ENCODE assay signal across 16 cellular contexts in genomic region chr17:52606590-52606989, GRCh38.
DNase-seq lines count a peak whose midpoint lies in the region; ATAC-seq, FAIRE-seq and TF ChIP-seq lines count a peak whose summit lies in the region.
"Had no signal": no experiment of that assay in that cellular context is flagged by ENCODE, and none has a peak within 500 bp of the region (broad histone marks: within the 10 kb centered on the region; RNA-seq: fewer than 3 reads in every experiment).

No MANE protein-coding gene starts in this region.

- no peaks in the 10 kb centered on the region for H3K36me3 ChIP-seq in endothelial cell of umbilical vein (ENCODE audit: control insufficient read depth in 2 of 2, extremely low read depth in 1 of 2, insufficient read depth in 2 of 2, low read length in 2 of 2)
- H3K36me3 ChIP-seq: BLaER1, HAP-1 had no signal

- intact Hi-C loops in endothelial cell of umbilical vein (cut with micrococcal nuclease), result loop anchor here (5.0 to 10.0 kb wide), 2 partner anchors 186 to 438 kb away; no protein-coding TSS in a partner anchor

- no peaks in the 10 kb centered on the region for H3K79me2 ChIP-seq in endothelial cell of umbilical vein (ENCODE audit: control insufficient read depth, insufficient read depth, low read length)

- DNase-seq in COLO829 (ENCODE audit: low spot score) (peak; percentile 35), HT1080 (ENCODE audit: low read depth) (peak; percentile 45), endothelial cell of umbilical vein (ENCODE audit: low read depth, low spot score) (no peak), cerebellar nuclear complex (lab: John Stamatoyannopoulos, UW) (no peak), glomerular visceral epithelial cell (ENCODE audit: extremely low spot score) (no peak)
- DNase-seq: Calu3; CD4-positive, alpha-beta memory T cell; DMS79 treated with DMSO at 0.1 percent for 48 hours; GF-D8; IMR-90 had no signal

- no peak for TF ChIP-seq CTCF in endothelial cell of umbilical vein (IDR thresholded peaks at IDR 0.05; ENCODE audit: extremely low read depth in 1 of 2, insufficient read depth in 1 of 2, low read depth in 1 of 2, low read length in 2 of 2)

- CTCF ChIA-PET in endothelial cell of umbilical vein (lab: Charles Lee), result no interaction called here

- TF ChIP-seq POLR2A in endothelial cell of umbilical vein (IDR thresholded peaks at IDR 0.05; ENCODE audit: low read depth, low read length), result no peak

- no peak overlapping the region for H3K27ac ChIP-seq in endothelial cell of umbilical vein (ENCODE audit: insufficient read depth, low read depth, low read length)
- H3K27ac ChIP-seq: BLaER1 had no signal

- BruUV-seq in endothelial cell of umbilical vein (replicated peaks; lab: Mats Ljungman, UMichigan), result no TSS peak

- peaks cover 11% of the 10 kb centered on the region for H3K4me1 ChIP-seq in endothelial cell of umbilical vein (ENCODE audit: control insufficient read depth, extremely low read depth, insufficient read depth, low read length)
- H3K4me1 ChIP-seq: BLaER1, HAP-1 had no signal

- dilution Hi-C loops in endothelial cell of umbilical vein (cut with MboI; ENCODE audit: extremely low pct_ligation_motif_present, low sequenced_read_pairs), result no loop called here

- no peak overlapping the region for H3K9ac ChIP-seq in endothelial cell of umbilical vein (replicated peaks; ENCODE audit: extremely low read depth, insufficient read depth, low read length)
- H3K9ac ChIP-seq: BLaER1 had no signal

- no peak for FAIRE-seq in endothelial cell of umbilical vein (lab: Jason Lieb, UNC)
- FAIRE-seq: A204.1, H1, K562 had no signal

- POLR2A ChIA-PET in endothelial cell of umbilical vein (lab: Charles Lee), result no interaction called here

- H3K4me3 ChIP-seq in endothelial cell of umbilical vein (replicated peaks in 1 of 3; ENCODE audit: insufficient read depth in 1 of 3, low read depth in 1 of 3, low read length in 3 of 3), result no peak overlapping the region
- H3K4me3 ChIP-seq: BLaER1, HAP-1, K562 had no signal

- no peaks in the 10 kb centered on the region for H3K9me1 ChIP-seq in endothelial cell of umbilical vein (replicated peaks; ENCODE audit: control insufficient read depth, extremely low read depth, insufficient read depth, low read length)

- no peak overlapping the region for H2AFZ ChIP-seq in endothelial cell of umbilical vein (ENCODE audit: low read depth, low read length)

- no peaks in the 10 kb centered on the region for H3K9me3 ChIP-seq in endothelial cell of umbilical vein (replicated peaks; ENCODE audit: control insufficient read depth, insufficient read depth, low read length)
- H3K9me3 ChIP-seq: BLaER1, HAP-1 had no signal

- H3K4me2 ChIP-seq in endothelial cell of umbilical vein (ENCODE audit: insufficient read depth, low read length), result no peak overlapping the region
- H3K4me2 ChIP-seq: BLaER1 had no signal

- no peak for ATAC-seq in HG02938 (IDR thresholded peaks at IDR 0.05; ENCODE audit: unreplicated experiment)
- ATAC-seq: K562 had no signal

- no peaks in the 10 kb centered on the region for H4K20me1 ChIP-seq in endothelial cell of umbilical vein (replicated peaks; ENCODE audit: control insufficient read depth, extremely low read depth, insufficient read depth, low read length)
- H4K20me1 ChIP-seq: BLaER1 had no signal

- no peaks in the 10 kb centered on the region for H3K27me3 ChIP-seq in endothelial cell of umbilical vein (ENCODE audit: control insufficient read depth in 2 of 2, insufficient read depth in 2 of 2, low read length in 2 of 2)
- H3K27me3 ChIP-seq: BLaER1 had no signal

TF ChIP-seq in endothelial cell of umbilical vein, 7 proteins besides CTCF, POLR2A, EP300 and RAD21:
- TF ChIP-seq FOS (IDR thresholded peaks at IDR 0.05; ENCODE audit: borderline replicate concordance, insufficient read depth, low read length) (no peak), GATA2 (IDR thresholded peaks at IDR 0.05; ENCODE audit: insufficient read depth, insufficient read length, low read depth, low read length) (peak; percentile 26)

Comparison
In these comparisons a context has a peak if more than half of its experiments do, and no peak if none do; other contexts are left out.
1. DNase-seq: peak in COLO829 (single experiment) and HT1080 (single experiment); none in endothelial cell of umbilical vein (single experiment), cerebellar nuclear complex (0 of 2) and glomerular visceral epithelial cell (single experiment).